ENCODE assay signal across 1 cellular context in the genomic region with DNA sequence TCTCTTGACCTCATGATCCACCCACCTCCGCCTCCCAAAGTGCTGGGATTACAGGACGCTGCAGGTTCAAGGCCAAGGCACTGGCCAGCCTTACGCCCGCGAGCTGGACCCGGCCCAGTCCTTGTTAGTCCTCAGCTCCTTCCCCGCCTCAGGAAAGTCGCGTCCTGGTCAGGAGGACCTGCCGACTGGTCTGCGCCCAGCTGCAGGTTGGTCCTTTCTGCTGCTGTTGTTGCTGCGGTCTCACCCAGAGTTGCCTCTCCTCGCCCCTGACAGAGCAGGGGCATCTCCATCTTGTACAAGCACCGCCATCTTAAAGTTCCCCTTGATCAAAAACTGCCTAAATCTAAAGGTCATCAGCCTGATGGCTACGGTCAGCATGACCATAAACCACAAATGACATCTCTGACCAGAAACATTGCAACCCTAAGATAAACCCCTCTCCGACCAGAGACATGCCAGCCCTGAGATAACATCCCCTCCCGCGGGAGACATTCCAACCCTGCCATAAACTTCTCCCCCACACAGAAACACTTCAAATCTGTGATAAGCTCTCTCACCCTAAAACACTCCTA.
TF ChIP-seq lines count a peak whose summit lies in the region.

No MANE protein-coding gene starts in this region.

TF ChIP-seq in K562, 482 proteins besides CTCF, POLR2A, EP300 and RAD21 (continued from another document and continues in another):
- TF ChIP-seq, protein P1, sequence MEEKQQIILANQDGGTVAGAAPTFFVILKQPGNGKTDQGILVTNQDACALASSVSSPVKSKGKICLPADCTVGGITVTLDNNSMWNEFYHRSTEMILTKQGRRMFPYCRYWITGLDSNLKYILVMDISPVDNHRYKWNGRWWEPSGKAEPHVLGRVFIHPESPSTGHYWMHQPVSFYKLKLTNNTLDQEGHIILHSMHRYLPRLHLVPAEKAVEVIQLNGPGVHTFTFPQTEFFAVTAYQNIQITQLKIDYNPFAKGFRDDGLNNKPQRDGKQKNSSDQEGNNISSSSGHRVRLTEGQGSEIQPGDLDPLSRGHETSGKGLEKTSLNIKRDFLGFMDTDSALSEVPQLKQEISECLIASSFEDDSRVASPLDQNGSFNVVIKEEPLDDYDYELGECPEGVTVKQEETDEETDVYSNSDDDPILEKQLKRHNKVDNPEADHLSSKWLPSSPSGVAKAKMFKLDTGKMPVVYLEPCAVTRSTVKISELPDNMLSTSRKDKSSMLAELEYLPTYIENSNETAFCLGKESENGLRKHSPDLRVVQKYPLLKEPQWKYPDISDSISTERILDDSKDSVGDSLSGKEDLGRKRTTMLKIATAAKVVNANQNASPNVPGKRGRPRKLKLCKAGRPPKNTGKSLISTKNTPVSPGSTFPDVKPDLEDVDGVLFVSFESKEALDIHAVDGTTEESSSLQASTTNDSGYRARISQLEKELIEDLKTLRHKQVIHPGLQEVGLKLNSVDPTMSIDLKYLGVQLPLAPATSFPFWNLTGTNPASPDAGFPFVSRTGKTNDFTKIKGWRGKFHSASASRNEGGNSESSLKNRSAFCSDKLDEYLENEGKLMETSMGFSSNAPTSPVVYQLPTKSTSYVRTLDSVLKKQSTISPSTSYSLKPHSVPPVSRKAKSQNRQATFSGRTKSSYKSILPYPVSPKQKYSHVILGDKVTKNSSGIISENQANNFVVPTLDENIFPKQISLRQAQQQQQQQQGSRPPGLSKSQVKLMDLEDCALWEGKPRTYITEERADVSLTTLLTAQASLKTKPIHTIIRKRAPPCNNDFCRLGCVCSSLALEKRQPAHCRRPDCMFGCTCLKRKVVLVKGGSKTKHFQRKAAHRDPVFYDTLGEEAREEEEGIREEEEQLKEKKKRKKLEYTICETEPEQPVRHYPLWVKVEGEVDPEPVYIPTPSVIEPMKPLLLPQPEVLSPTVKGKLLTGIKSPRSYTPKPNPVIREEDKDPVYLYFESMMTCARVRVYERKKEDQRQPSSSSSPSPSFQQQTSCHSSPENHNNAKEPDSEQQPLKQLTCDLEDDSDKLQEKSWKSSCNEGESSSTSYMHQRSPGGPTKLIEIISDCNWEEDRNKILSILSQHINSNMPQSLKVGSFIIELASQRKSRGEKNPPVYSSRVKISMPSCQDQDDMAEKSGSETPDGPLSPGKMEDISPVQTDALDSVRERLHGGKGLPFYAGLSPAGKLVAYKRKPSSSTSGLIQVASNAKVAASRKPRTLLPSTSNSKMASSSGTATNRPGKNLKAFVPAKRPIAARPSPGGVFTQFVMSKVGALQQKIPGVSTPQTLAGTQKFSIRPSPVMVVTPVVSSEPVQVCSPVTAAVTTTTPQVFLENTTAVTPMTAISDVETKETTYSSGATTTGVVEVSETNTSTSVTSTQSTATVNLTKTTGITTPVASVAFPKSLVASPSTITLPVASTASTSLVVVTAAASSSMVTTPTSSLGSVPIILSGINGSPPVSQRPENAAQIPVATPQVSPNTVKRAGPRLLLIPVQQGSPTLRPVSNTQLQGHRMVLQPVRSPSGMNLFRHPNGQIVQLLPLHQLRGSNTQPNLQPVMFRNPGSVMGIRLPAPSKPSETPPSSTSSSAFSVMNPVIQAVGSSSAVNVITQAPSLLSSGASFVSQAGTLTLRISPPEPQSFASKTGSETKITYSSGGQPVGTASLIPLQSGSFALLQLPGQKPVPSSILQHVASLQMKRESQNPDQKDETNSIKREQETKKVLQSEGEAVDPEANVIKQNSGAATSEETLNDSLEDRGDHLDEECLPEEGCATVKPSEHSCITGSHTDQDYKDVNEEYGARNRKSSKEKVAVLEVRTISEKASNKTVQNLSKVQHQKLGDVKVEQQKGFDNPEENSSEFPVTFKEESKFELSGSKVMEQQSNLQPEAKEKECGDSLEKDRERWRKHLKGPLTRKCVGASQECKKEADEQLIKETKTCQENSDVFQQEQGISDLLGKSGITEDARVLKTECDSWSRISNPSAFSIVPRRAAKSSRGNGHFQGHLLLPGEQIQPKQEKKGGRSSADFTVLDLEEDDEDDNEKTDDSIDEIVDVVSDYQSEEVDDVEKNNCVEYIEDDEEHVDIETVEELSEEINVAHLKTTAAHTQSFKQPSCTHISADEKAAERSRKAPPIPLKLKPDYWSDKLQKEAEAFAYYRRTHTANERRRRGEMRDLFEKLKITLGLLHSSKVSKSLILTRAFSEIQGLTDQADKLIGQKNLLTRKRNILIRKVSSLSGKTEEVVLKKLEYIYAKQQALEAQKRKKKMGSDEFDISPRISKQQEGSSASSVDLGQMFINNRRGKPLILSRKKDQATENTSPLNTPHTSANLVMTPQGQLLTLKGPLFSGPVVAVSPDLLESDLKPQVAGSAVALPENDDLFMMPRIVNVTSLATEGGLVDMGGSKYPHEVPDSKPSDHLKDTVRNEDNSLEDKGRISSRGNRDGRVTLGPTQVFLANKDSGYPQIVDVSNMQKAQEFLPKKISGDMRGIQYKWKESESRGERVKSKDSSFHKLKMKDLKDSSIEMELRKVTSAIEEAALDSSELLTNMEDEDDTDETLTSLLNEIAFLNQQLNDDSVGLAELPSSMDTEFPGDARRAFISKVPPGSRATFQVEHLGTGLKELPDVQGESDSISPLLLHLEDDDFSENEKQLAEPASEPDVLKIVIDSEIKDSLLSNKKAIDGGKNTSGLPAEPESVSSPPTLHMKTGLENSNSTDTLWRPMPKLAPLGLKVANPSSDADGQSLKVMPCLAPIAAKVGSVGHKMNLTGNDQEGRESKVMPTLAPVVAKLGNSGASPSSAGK (IDR thresholded peaks at IDR 0.05), result no peak
- TF ChIP-seq SRSF7 (optimal IDR thresholded peaks at IDR 0.05; ENCODE audit: low read depth, low read length) (no peak), ZNF146 (CRISPR knock-in tag; IDR thresholded peaks at IDR 0.05; ENCODE audit: unreplicated experiment) (no peak), TEAD4 (IDR thresholded peaks at IDR 0.05; ENCODE audit: low read length) (peak; percentile 98), TEAD4 (CRISPR knock-in tag; IDR thresholded peaks at IDR 0.05; ENCODE audit: borderline replicate concordance) (no peak), E2F3 (CRISPR knock-in tag; IDR thresholded peaks at IDR 0.05) (no peak), HDAC3 (IDR thresholded peaks at IDR 0.05; ENCODE audit: borderline replicate concordance, partially characterized antibody) (peak; percentile 92), ZNF197 (CRISPR knock-in tag; IDR thresholded peaks at IDR 0.05; ENCODE audit: low read depth) (peak; percentile 74), NCOR1 (IDR thresholded peaks at IDR 0.05) (peak; percentile 97), HEY1 (CRISPR knock-in tag; IDR thresholded peaks at IDR 0.05; ENCODE audit: borderline replicate concordance) (no peak), RCOR1 (IDR thresholded peaks at IDR 0.05; ENCODE audit: borderline replicate concordance in 1 of 2, low read depth in 2 of 2, low read length in 2 of 2) (peak; percentile 87 to 99), ZNF766 (CRISPR knock-in tag; conservative IDR thresholded peaks at IDR 0.05) (peak; percentile 93), ILK (tag; IDR thresholded peaks at IDR 0.05; ENCODE audit: borderline replicate concordance, low read depth) (no peak), SRSF9 (IDR thresholded peaks at IDR 0.05; ENCODE audit: borderline replicate concordance, low read depth, low read length) (no peak), L3MBTL2 (IDR thresholded peaks at IDR 0.05) (no peak; the same call in 1 of the 2 replicates), RBFOX2 (IDR thresholded peaks at IDR 0.05; ENCODE audit: low read depth, low read length) (no peak), MCM3 (IDR thresholded peaks at IDR 0.05) (no peak), NCOA1 (IDR thresholded peaks at IDR 0.05; ENCODE audit: low read depth) (peak; percentile 83), DLX4 (CRISPR knock-in tag; IDR thresholded peaks at IDR 0.05) (no peak), ZBTB7A (IDR thresholded peaks at IDR 0.05; ENCODE audit: borderline replicate concordance, control insufficient read depth, low read depth, low read length) (no peak), POLR2AphosphoS5 (IDR thresholded peaks at IDR 0.05; ENCODE audit: control insufficient read depth, insufficient read depth, low read depth, low read length) (peak; percentile 77), HMG20A (CRISPR knock-in tag; conservative IDR thresholded peaks at IDR 0.05) (no peak), ZNF174 (CRISPR knock-in tag; IDR thresholded peaks at IDR 0.05) (no peak), ZC3H11A (IDR thresholded peaks at IDR 0.05; ENCODE audit: low read depth, low read length) (no peak; the same call in 1 of the 2 replicates), ZKSCAN8 (CRISPR knock-in tag; IDR thresholded peaks at IDR 0.05) (peak; percentile 68; the same call in 1 of the 2 replicates), SMAD3 (CRISPR knock-in tag; conservative IDR thresholded peaks at IDR 0.05) (peak; percentile 70; the same call in 1 of the 2 replicates), MAFK (IDR thresholded peaks at IDR 0.05; ENCODE audit: low read length) (no peak), ZNF655 (CRISPR knock-in tag; IDR thresholded peaks at IDR 0.05) (no peak), RBM14 (IDR thresholded peaks at IDR 0.05; ENCODE audit: borderline replicate concordance, insufficient read depth, low read depth, low read length) (no peak), NCOA2 (IDR thresholded peaks at IDR 0.05; ENCODE audit: partially characterized antibody in 2 of 2) (peak in 1 of 2 experiments; percentile 72), KAT8 (IDR thresholded peaks at IDR 0.05; ENCODE audit: low read depth) (peak; percentile 84), POLR2B (IDR thresholded peaks at IDR 0.05; ENCODE audit: low read depth, partially characterized antibody) (no peak), ZNF436 (CRISPR knock-in tag; IDR thresholded peaks at IDR 0.05) (no peak), TBL1XR1 (IDR thresholded peaks at IDR 0.05; ENCODE audit: low read length in 2 of 2) (peak; percentile 69 to 92; a peak in 3 of 4 replicates), ZNF76 (CRISPR knock-in tag; IDR thresholded peaks at IDR 0.05; ENCODE audit: borderline replicate concordance) (no peak), CCNT2 (IDR thresholded peaks at IDR 0.05; ENCODE audit: borderline replicate concordance, extremely low read depth, insufficient read length, low read depth, low read length) (peak; percentile 33), KLF6 (CRISPR knock-in tag; IDR thresholded peaks at IDR 0.05; ENCODE audit: borderline replicate concordance) (no peak), CREM (IDR thresholded peaks at IDR 0.05; ENCODE audit: low read depth) (peak; percentile 63), CEBPB (tag; IDR thresholded peaks at IDR 0.05) (no peak), TGIF2 (CRISPR knock-in tag; IDR thresholded peaks at IDR 0.05) (no peak), CGGBP1 (CRISPR knock-in tag; IDR thresholded peaks at IDR 0.05) (no peak), DEAF1 (CRISPR knock-in tag; IDR thresholded peaks at IDR 0.05) (no peak)
- TF ChIP-seq, protein P2, sequence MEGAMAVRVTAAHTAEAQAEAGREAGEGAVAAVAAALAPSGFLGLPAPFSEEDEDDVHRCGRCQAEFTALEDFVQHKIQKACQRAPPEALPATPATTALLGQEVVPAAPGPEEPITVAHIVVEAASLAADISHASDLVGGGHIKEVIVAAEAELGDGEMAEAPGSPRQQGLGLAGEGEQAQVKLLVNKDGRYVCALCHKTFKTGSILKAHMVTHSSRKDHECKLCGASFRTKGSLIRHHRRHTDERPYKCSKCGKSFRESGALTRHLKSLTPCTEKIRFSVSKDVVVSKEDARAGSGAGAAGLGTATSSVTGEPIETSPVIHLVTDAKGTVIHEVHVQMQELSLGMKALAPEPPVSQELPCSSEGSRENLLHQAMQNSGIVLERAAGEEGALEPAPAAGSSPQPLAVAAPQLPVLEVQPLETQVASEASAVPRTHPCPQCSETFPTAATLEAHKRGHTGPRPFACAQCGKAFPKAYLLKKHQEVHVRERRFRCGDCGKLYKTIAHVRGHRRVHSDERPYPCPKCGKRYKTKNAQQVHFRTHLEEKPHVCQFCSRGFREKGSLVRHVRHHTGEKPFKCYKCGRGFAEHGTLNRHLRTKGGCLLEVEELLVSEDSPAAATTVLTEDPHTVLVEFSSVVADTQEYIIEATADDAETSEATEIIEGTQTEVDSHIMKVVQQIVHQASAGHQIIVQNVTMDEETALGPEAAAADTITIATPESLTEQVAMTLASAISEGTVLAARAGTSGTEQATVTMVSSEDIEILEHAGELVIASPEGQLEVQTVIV (CRISPR knock-in tag; IDR thresholded peaks at IDR 0.05; ENCODE audit: borderline replicate concordance), result no peak
- TF ChIP-seq, protein P3, sequence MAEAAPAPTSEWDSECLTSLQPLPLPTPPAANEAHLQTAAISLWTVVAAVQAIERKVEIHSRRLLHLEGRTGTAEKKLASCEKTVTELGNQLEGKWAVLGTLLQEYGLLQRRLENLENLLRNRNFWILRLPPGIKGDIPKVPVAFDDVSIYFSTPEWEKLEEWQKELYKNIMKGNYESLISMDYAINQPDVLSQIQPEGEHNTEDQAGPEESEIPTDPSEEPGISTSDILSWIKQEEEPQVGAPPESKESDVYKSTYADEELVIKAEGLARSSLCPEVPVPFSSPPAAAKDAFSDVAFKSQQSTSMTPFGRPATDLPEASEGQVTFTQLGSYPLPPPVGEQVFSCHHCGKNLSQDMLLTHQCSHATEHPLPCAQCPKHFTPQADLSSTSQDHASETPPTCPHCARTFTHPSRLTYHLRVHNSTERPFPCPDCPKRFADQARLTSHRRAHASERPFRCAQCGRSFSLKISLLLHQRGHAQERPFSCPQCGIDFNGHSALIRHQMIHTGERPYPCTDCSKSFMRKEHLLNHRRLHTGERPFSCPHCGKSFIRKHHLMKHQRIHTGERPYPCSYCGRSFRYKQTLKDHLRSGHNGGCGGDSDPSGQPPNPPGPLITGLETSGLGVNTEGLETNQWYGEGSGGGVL (CRISPR knock-in tag; IDR thresholded peaks at IDR 0.05), result no peak
